37 cellular contexts compared by ENCODE assay signal in genomic region chr19:10829967-10830366, GRCh38. TPM values are rescaled to one million over a fixed set of nuclear protein-coding genes. Genes with fewer than 3 reads are reported as not detected.
DNase-seq lines count a peak whose midpoint lies in the region; ATAC-seq and TF ChIP-seq lines count a peak whose summit lies in the region.
"Had no signal": no experiment of that assay in that cellular context is flagged by ENCODE, and none has a peak within 500 bp of the region (broad histone marks: within the 10 kb centered on the region; RNA-seq: fewer than 3 reads in every experiment).

No MANE protein-coding gene starts in this region.

- H3K4me1 ChIP-seq in H9 (ENCODE audit: insufficient read depth, low read length) (no peaks in the 10 kb centered on the region), neuronal stem cell (ENCODE audit: control insufficient read depth in 2 of 2, insufficient read depth in 1 of 2, low read depth in 1 of 2, low read length in 2 of 2) (peaks cover 0 to 7% of the 10 kb centered on the region in 2 donors)
- H3K4me1 ChIP-seq: foreskin keratinocyte, thyroid gland, uterus had no signal

- H3K23me2 ChIP-seq in H9 (ENCODE audit: insufficient read length, low read depth, low read length, poor library complexity, severe bottlenecking) = no peaks in the 10 kb centered on the region

- no peak overlapping the region for H3K4me3 ChIP-seq in neuronal stem cell (ENCODE audit: low read length in 2 of 2)
- H3K4me3 ChIP-seq: esophagus muscularis mucosa, GM23338, ovary, skin epidermis, thyroid gland, uterus had no signal

- H3K36me3 ChIP-seq in neuronal stem cell (replicated peaks in 1 of 2; ENCODE audit: control insufficient read depth in 2 of 2, insufficient read depth in 2 of 2, low read length in 2 of 2) = peaks cover 42 to 75% of the 10 kb centered on the region in 2 donors
- H3K36me3 ChIP-seq: ovary, uterus had no signal

- H3K9ac ChIP-seq in H9 (ENCODE audit: extremely low read depth, insufficient read length, low read length) (no peak overlapping the region), neuronal stem cell (ENCODE audit: low read depth, low read length, poor library complexity) (no peak overlapping the region)

- DNase-seq in activated CD8-positive, alpha-beta T cell treated with anti-CD3 and anti-CD28 coated beads, Interleukin-2, amount 10 ng/mL, durations not matched to agents 7 days and 5 days = no peak
- DNase-seq in activated CD8-positive, alpha-beta T cell treated with anti-CD3 and anti-CD28 coated beads for 36 hours = no peak
- DNase-seq in H9 (no peak), neuronal stem cell (ENCODE audit: low spot score) (no peak), NCI-H2107 treated with DMSO at 0.1 percent for 48 hours (lab: John Stamatoyannopoulos, UW; ENCODE audit: unreplicated experiment) (no peak), COLO829 (ENCODE audit: low spot score) (no peak)
- no peak for DNase-seq in effector memory CD8-positive, alpha-beta T cell
- DNase-seq: 8988T; activated CD4-positive, alpha-beta T cell treated with anti-CD3 and anti-CD28 coated beads, Interleukin-2, amount 10 ng/mL, durations not matched to agents 24 days and 14 days; activated gamma-delta T cell treated with Interleukin-2 at 50 U/mL for 16 hours; activated naive CD8-positive, alpha-beta T cell treated with anti-CD3 and anti-CD28 coated beads, Interleukin-2, amount 50 U/mL, for 24 hours; activated T-cell treated with anti-CD3 and anti-CD28 coated beads, Interleukin-2, amount 50 U/mL, for 48 hours; Calu3; central memory CD4-positive, alpha-beta T cell; DMS79 treated with DMSO at 0.1 percent for 48 hours; foreskin keratinocyte; GDM1; midbrain; MM.1S; naive thymus-derived CD4-positive, alpha-beta T cell; NCI-H1105 treated with DMSO at 0.1 percent for 48 hours; NCI-H2029; NCI-H524 treated with DMSO at 0.1 percent for 48 hours; ovary; SHP77 treated with DMSO at 0.1 percent for 48 hours; stimulated activated CD4-positive, alpha-beta T cell treated with anti-CD3 and anti-CD28 coated beads, Interleukin-1b, Interleukin-23, amount 100 ng/mL, for 48 hours; SW 1271; T-helper 9 cell; thyroid gland; uterus had no signal

- POLR2A ChIA-PET in activated CD8-positive, alpha-beta T cell treated with anti-CD3 and anti-CD28 coated beads, Interleukin-2, amount 10 ng/mL, durations not matched to agents 7 days and 5 days (lab: Charles Lee) = no interaction called here
- POLR2A ChIA-PET in activated CD8-positive, alpha-beta T cell treated with anti-CD3 and anti-CD28 coated beads for 36 hours (lab: Charles Lee) = no interaction called here

- H3T11ph ChIP-seq in H9 (ENCODE audit: low read length) = no peak overlapping the region

- H3K9me3 ChIP-seq in H9 (ENCODE audit: control insufficient read depth, low read depth, low read length) (no peaks in the 10 kb centered on the region), neuronal stem cell (replicated peaks in 1 of 2; ENCODE audit: control insufficient read depth in 2 of 2, insufficient read depth in 1 of 2, low read depth in 1 of 2, low read length in 2 of 2) (peaks cover 0 to 3% of the 10 kb centered on the region in 2 donors)
- H3K9me3 ChIP-seq: esophagus muscularis mucosa, ovary, thyroid gland, uterus had no signal

- H2BK20ac ChIP-seq in H9 (ENCODE audit: low read depth, low read length, poor library complexity, severe bottlenecking) = no peak overlapping the region

- H3K36me3 Mint-ChIP-seq in activated CD8-positive, alpha-beta T cell treated with anti-CD3 and anti-CD28 coated beads, Interleukin-2, amount 10 ng/mL, durations not matched to agents 7 days and 5 days (ENCODE audit: low read depth) = peaks cover 33% of the 10 kb centered on the region
- H3K36me3 Mint-ChIP-seq in activated CD8-positive, alpha-beta T cell treated with anti-CD3 and anti-CD28 coated beads for 36 hours (ENCODE audit: low read depth) = peaks cover 4% of the 10 kb centered on the region
- H3K36me3 Mint-ChIP-seq in H9 (ENCODE audit: insufficient read depth in 1 of 3, low read depth in 3 of 3) = peaks cover 13 to 38% (median 35%) of the 10 kb centered on the region in 3 experiments; a peak in 5 of 7 replicates
- peaks cover 63% of the 10 kb centered on the region for H3K36me3 Mint-ChIP-seq in effector memory CD8-positive, alpha-beta T cell (ENCODE audit: insufficient read depth)

- H2BK120ac ChIP-seq in H9 (ENCODE audit: low read depth, low read length, poor library complexity, severe bottlenecking) = no peak overlapping the region
- no peak overlapping the region for H2BK120ac ChIP-seq in neuronal stem cell (ENCODE audit: low read depth, low read length)

- intact Hi-C loops in activated CD8-positive, alpha-beta T cell treated with anti-CD3 and anti-CD28 coated beads for 36 hours (cut with micrococcal nuclease) = no loop called here

- no peaks in the 10 kb centered on the region for H3K27me3 Mint-ChIP-seq in activated CD8-positive, alpha-beta T cell treated with anti-CD3 and anti-CD28 coated beads, Interleukin-2, amount 10 ng/mL, durations not matched to agents 7 days and 5 days (ENCODE audit: low read depth)
- no peaks in the 10 kb centered on the region for H3K27me3 Mint-ChIP-seq in activated CD8-positive, alpha-beta T cell treated with anti-CD3 and anti-CD28 coated beads for 36 hours
- no peaks in the 10 kb centered on the region for H3K27me3 Mint-ChIP-seq in H9 (ENCODE audit: low read depth)
- H3K27me3 Mint-ChIP-seq in effector memory CD8-positive, alpha-beta T cell = no peaks in the 10 kb centered on the region
- H3K27me3 Mint-ChIP-seq: activated CD4-positive, alpha-beta T cell treated with anti-CD3 and anti-CD28 coated beads, Interleukin-2, amount 10 ng/mL, durations not matched to agents 24 days and 14 days; activated naive CD8-positive, alpha-beta T cell treated with anti-CD3 and anti-CD28 coated beads, Interleukin-2, amount 50 U/mL, for 24 hours; naive thymus-derived CD4-positive, alpha-beta T cell had no signal

- no peak overlapping the region for H3K4me3 Mint-ChIP-seq in activated CD8-positive, alpha-beta T cell treated with anti-CD3 and anti-CD28 coated beads, Interleukin-2, amount 10 ng/mL, durations not matched to agents 7 days and 5 days
- H3K4me3 Mint-ChIP-seq in activated CD8-positive, alpha-beta T cell treated with anti-CD3 and anti-CD28 coated beads for 36 hours = no peak overlapping the region
- H3K4me3 Mint-ChIP-seq in H9 = peak overlapping the region in 1 of 2 experiments; percentile 35; a peak in 1 of 5 replicates
- no peak overlapping the region for H3K4me3 Mint-ChIP-seq in effector memory CD8-positive, alpha-beta T cell
- H3K4me3 Mint-ChIP-seq: activated CD4-positive, alpha-beta T cell treated with anti-CD3 and anti-CD28 coated beads, Interleukin-2, amount 10 ng/mL, durations not matched to agents 24 days and 14 days; activated naive CD8-positive, alpha-beta T cell treated with anti-CD3 and anti-CD28 coated beads, Interleukin-2, amount 50 U/mL, for 24 hours; GM23338; naive thymus-derived CD4-positive, alpha-beta T cell had no signal

- H2BK12ac ChIP-seq in H9 (ENCODE audit: insufficient read length, low read depth, low read length) = no peak overlapping the region
- no peak overlapping the region for H2BK12ac ChIP-seq in neuronal stem cell (ENCODE audit: low read length)

- no peak overlapping the region for H3K4me2 ChIP-seq in H9 (ENCODE audit: insufficient read depth, insufficient read length, low read length)
- no peak overlapping the region for H3K4me2 ChIP-seq in neuronal stem cell (ENCODE audit: insufficient read depth, low read length, poor library complexity, severe bottlenecking)
- H3K4me2 ChIP-seq: GM23338 had no signal

- H3K27ac ChIP-seq in H9 (ENCODE audit: insufficient read length, low read depth, low read length) (no peak overlapping the region), neuronal stem cell (replicated peaks; ENCODE audit: low read length) (no peak overlapping the region)
- H3K27ac ChIP-seq: C4-2B, esophagus muscularis mucosa, foreskin keratinocyte, HL-60, ovary, skin epidermis, thyroid gland, uterus, VCaP had no signal

- no peak overlapping the region for H3K23ac ChIP-seq in H9 (ENCODE audit: insufficient read length, low read depth, low read length)
- peak overlapping the region; percentile 17 for H3K23ac ChIP-seq in neuronal stem cell (ENCODE audit: low read depth, low read length, poor library complexity)

- no peak overlapping the region for H2AK5ac ChIP-seq in H9 (ENCODE audit: insufficient read length, low read length)
- H2AK5ac ChIP-seq in neuronal stem cell (ENCODE audit: low read depth, low read length) = no peak overlapping the region

- no peak overlapping the region for H3K18ac ChIP-seq in H9 (ENCODE audit: insufficient read length, low read depth, low read length)
- no peak overlapping the region for H3K18ac ChIP-seq in neuronal stem cell (ENCODE audit: low read length)

- no peak overlapping the region for H3K56ac ChIP-seq in H9 (ENCODE audit: insufficient read length, low read depth, low read length)

- no peak for TF ChIP-seq CTCF in activated CD8-positive, alpha-beta T cell treated with anti-CD3 and anti-CD28 coated beads for 36 hours (IDR thresholded peaks at IDR 0.05)
- no peak for TF ChIP-seq CTCF in H9 (conservative IDR thresholded peaks at IDR 0.05)

- H3K14ac ChIP-seq in H9 (ENCODE audit: insufficient read depth, low read length) (no peak overlapping the region), neuronal stem cell (ENCODE audit: low read length) (no peak overlapping the region)

- CTCF ChIA-PET in activated CD8-positive, alpha-beta T cell treated with anti-CD3 and anti-CD28 coated beads, Interleukin-2, amount 10 ng/mL, durations not matched to agents 7 days and 5 days (lab: Charles Lee) = interaction anchor here (3.1 kb wide), 1 partner anchor 113 kb away, joined by 15 read pairs; the partner anchor contains the start of gene DNM2
- CTCF ChIA-PET in activated CD8-positive, alpha-beta T cell treated with anti-CD3 and anti-CD28 coated beads for 36 hours (lab: Charles Lee) = interaction anchor here (1.6 to 2.9 kb wide), 3 partner anchors 27 to 112 kb away, joined by 4 to 17 read pairs (median 14); partner anchors contain the start of gene DNM2

- H3K4me1 Mint-ChIP-seq in activated CD8-positive, alpha-beta T cell treated with anti-CD3 and anti-CD28 coated beads, Interleukin-2, amount 10 ng/mL, durations not matched to agents 7 days and 5 days (ENCODE audit: low read depth) = peaks cover 2% of the 10 kb centered on the region
- no peaks in the 10 kb centered on the region for H3K4me1 Mint-ChIP-seq in activated CD8-positive, alpha-beta T cell treated with anti-CD3 and anti-CD28 coated beads for 36 hours (ENCODE audit: low read depth)
- no peaks in the 10 kb centered on the region for H3K4me1 Mint-ChIP-seq in H9
- H3K4me1 Mint-ChIP-seq in effector memory CD8-positive, alpha-beta T cell (ENCODE audit: low read depth in 2 of 2) = peaks cover 0 to 2% of the 10 kb centered on the region in 2 donors
- H3K4me1 Mint-ChIP-seq: activated CD4-positive, alpha-beta T cell treated with anti-CD3 and anti-CD28 coated beads, Interleukin-2, amount 10 ng/mL, durations not matched to agents 24 days and 14 days; activated naive CD8-positive, alpha-beta T cell treated with anti-CD3 and anti-CD28 coated beads, Interleukin-2, amount 50 U/mL, for 24 hours; GM23338 had no signal

- WGBS in H9 (ENCODE audit: extremely low coverage, insufficient read length, low lambda C conversion rate) = no CpG with 5 or more reads among the region's 16 CpGs
- no CpG with 5 or more reads among the region's 16 CpGs for WGBS in neuronal stem cell (ENCODE audit: extremely low coverage in 2 of 2, insufficient read length in 2 of 2, insufficient replicate concordance in 1 of 2), 2 donors

- no peak overlapping the region for H4K5ac ChIP-seq in H9 (ENCODE audit: insufficient read length, low read depth, low read length)

- H2BK15ac ChIP-seq in H9 (ENCODE audit: low read depth, low read length) = no peak overlapping the region
- H2BK15ac ChIP-seq in neuronal stem cell (ENCODE audit: low read length) = no peak overlapping the region

- H3K79me1 ChIP-seq in H9 (ENCODE audit: insufficient read depth, low read depth, low read length, poor library complexity, severe bottlenecking) (no peaks in the 10 kb centered on the region), neuronal stem cell (ENCODE audit: low read depth, low read length) (peaks cover 3% of the 10 kb centered on the region)

- no peak for ATAC-seq in activated CD8-positive, alpha-beta T cell treated with anti-CD3 and anti-CD28 coated beads, Interleukin-2, amount 10 ng/mL, durations not matched to agents 7 days and 5 days
- no peak for ATAC-seq in activated CD8-positive, alpha-beta T cell treated with anti-CD3 and anti-CD28 coated beads for 36 hours
- no peak for ATAC-seq in effector memory CD8-positive, alpha-beta T cell (replicated peaks)
- ATAC-seq in HG03095 (IDR thresholded peaks at IDR 0.05; ENCODE audit: unreplicated experiment) = no peak
- ATAC-seq: foreskin keratinocyte; naive thymus-derived CD4-positive, alpha-beta T cell had no signal

- no peak overlapping the region for H3K4ac ChIP-seq in H9 (ENCODE audit: low read depth, low read length)
- H3K4ac ChIP-seq in neuronal stem cell (ENCODE audit: low read length) = no peak overlapping the region

- no peaks in the 10 kb centered on the region for H3K79me2 ChIP-seq in H9 (ENCODE audit: insufficient read depth, low read length)

- peak overlapping the region; percentile 34 for H3K27ac Mint-ChIP-seq in activated CD8-positive, alpha-beta T cell treated with anti-CD3 and anti-CD28 coated beads, Interleukin-2, amount 10 ng/mL, durations not matched to agents 7 days and 5 days
- H3K27ac Mint-ChIP-seq in activated CD8-positive, alpha-beta T cell treated with anti-CD3 and anti-CD28 coated beads for 36 hours = no peak overlapping the region
- H3K27ac Mint-ChIP-seq in H9 = 0 out of 7 replicates have a peak overlapping the region, but pooled peaks of 2 of the 3 experiments have one; percentile 44
- H3K27ac Mint-ChIP-seq in effector memory CD8-positive, alpha-beta T cell = peak overlapping the region; percentile 46 to 82
- H3K27ac Mint-ChIP-seq: activated CD4-positive, alpha-beta T cell treated with anti-CD3 and anti-CD28 coated beads, Interleukin-2, amount 10 ng/mL, durations not matched to agents 24 days and 14 days; activated naive CD8-positive, alpha-beta T cell treated with anti-CD3 and anti-CD28 coated beads, Interleukin-2, amount 50 U/mL, for 24 hours; naive thymus-derived CD4-positive, alpha-beta T cell had no signal

- H4K8ac ChIP-seq in H9 (replicated peaks; ENCODE audit: insufficient read length, low read depth, low read length) (no peak overlapping the region), neuronal stem cell (ENCODE audit: low read depth, low read length) (no peak overlapping the region)

- H4K91ac ChIP-seq in H9 (ENCODE audit: insufficient read length, low read depth, low read length) (no peak overlapping the region), neuronal stem cell (ENCODE audit: low read depth, low read length, poor library complexity) (no peak overlapping the region)

- H3K27me3 ChIP-seq in H9 (ENCODE audit: insufficient read depth, low read length) (no peaks in the 10 kb centered on the region), neuronal stem cell (ENCODE audit: control insufficient read depth in 3 of 3, insufficient read depth in 3 of 3, low read depth in 1 of 3, low read length in 3 of 3) (peaks cover 0 to under 1% (median 0%) of the 10 kb centered on the region in 3 experiments)
- H3K27me3 ChIP-seq: esophagus muscularis mucosa, foreskin keratinocyte, ovary, thyroid gland, uterus had no signal

- no peaks in the 10 kb centered on the region for H3K9me3 Mint-ChIP-seq in activated CD8-positive, alpha-beta T cell treated with anti-CD3 and anti-CD28 coated beads, Interleukin-2, amount 10 ng/mL, durations not matched to agents 7 days and 5 days (ENCODE audit: insufficient read depth)
- H3K9me3 Mint-ChIP-seq in activated CD8-positive, alpha-beta T cell treated with anti-CD3 and anti-CD28 coated beads for 36 hours = no peaks in the 10 kb centered on the region
- H3K9me3 Mint-ChIP-seq in H9 = no peaks in the 10 kb centered on the region
- H3K9me3 Mint-ChIP-seq in effector memory CD8-positive, alpha-beta T cell = no peaks in the 10 kb centered on the region
- H3K9me3 Mint-ChIP-seq: activated CD4-positive, alpha-beta T cell treated with anti-CD3 and anti-CD28 coated beads, Interleukin-2, amount 10 ng/mL, durations not matched to agents 24 days and 14 days; activated naive CD8-positive, alpha-beta T cell treated with anti-CD3 and anti-CD28 coated beads, Interleukin-2, amount 50 U/mL, for 24 hours; GM23338; naive thymus-derived CD4-positive, alpha-beta T cell had no signal

- no peak overlapping the region for H2BK5ac ChIP-seq in H9 (ENCODE audit: insufficient read length, low read length)
- H2BK5ac ChIP-seq in neuronal stem cell (ENCODE audit: low read length) = peak overlapping the region; percentile 60

- H4K20me1 ChIP-seq in H9 (ENCODE audit: control insufficient read depth, insufficient read depth, insufficient read length) = no peaks in the 10 kb centered on the region

- H2AFZ ChIP-seq in H9 (ENCODE audit: low read length) (no peak overlapping the region), neuronal stem cell (ENCODE audit: low read length) (no peak overlapping the region)
- H2AFZ ChIP-seq: GM23338 had no signal

RNA-seq across cellular contexts. Expression of gene TMED1, which starts 6.0 kb away (rescaled TPM):
- total RNA-seq in activated CD8-positive, alpha-beta T cell treated with anti-CD3 and anti-CD28 coated beads, Interleukin-2, amount 10 ng/mL, durations not matched to agents 7 days and 5 days = 10 to 100 TPM in 1 of 2 experiments, 1 to 10 TPM in 1; 9.3 to 11.2 TPM
- total RNA-seq in activated CD8-positive, alpha-beta T cell treated with anti-CD3 and anti-CD28 coated beads for 36 hours = 10 to 100 TPM; 12.9 to 15.0 TPM
- total RNA-seq in H9 (2021) = 32.1 and 32.3 TPM in 2 replicates
- 32.4 TPM for polyA plus RNA-seq in neuronal stem cell (2013, experiment 1 of 2)
- polyA plus RNA-seq in neuronal stem cell (2013, experiment 2 of 2) = 32.9 TPM

RNA-seq across cellular contexts. Expression of gene C19orf38, which starts 18.2 kb away (rescaled TPM):
- 1 to 10 TPM; 1.1 to 2.2 TPM for total RNA-seq in activated CD8-positive, alpha-beta T cell treated with anti-CD3 and anti-CD28 coated beads, Interleukin-2, amount 10 ng/mL, durations not matched to agents 7 days and 5 days
- total RNA-seq in activated CD8-positive, alpha-beta T cell treated with anti-CD3 and anti-CD28 coated beads for 36 hours = 1 to 10 TPM; 1.2 to 1.3 TPM
- total RNA-seq in H9 (2021) = 0.20 TPM in 1 of 2 replicates, not detected in the other
- polyA plus RNA-seq in neuronal stem cell (2013, experiment 1 of 2) = 0.15 TPM
- 0.14 TPM for polyA plus RNA-seq in neuronal stem cell (2013, experiment 2 of 2)
- total RNA-seq: Calu3, foreskin keratinocyte, GM23338 had no signal

RNA-seq across cellular contexts. Expression of gene CARM1, which starts 41.4 kb away (rescaled TPM):
- total RNA-seq in activated CD8-positive, alpha-beta T cell treated with anti-CD3 and anti-CD28 coated beads, Interleukin-2, amount 10 ng/mL, durations not matched to agents 7 days and 5 days = 10 to 100 TPM; 33.2 to 33.4 TPM
- total RNA-seq in activated CD8-positive, alpha-beta T cell treated with anti-CD3 and anti-CD28 coated beads for 36 hours = 10 to 100 TPM; 95.1 to 95.4 TPM
- 111 and 113 TPM in 2 replicates for total RNA-seq in H9 (2021)
- polyA plus RNA-seq in neuronal stem cell (2013, experiment 1 of 2) = 119 TPM
- 114 TPM for polyA plus RNA-seq in neuronal stem cell (2013, experiment 2 of 2)
